In the genomic region with DNA sequence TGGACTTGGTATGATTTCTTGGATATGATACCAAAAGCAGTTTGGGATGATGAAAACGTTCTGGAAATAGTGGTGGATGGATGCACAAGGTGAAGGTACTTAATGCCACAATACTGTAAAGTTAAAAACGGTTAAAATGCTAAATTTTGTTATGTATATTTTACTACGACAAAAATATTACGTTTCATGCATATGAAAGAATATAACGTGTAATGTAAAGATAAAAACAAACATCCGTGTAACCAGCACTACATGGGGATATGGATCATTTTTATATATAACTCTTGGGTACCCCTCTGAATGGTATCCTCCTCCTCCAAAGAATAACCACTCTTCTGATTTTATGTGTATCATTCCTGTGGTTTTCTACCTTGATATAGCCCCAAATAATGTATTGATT, we compare ENCODE assay signal across 8 cellular contexts. TPM values are rescaled to one million over a fixed set of nuclear protein-coding genes. Genes with fewer than 3 reads are reported as not detected.
DNase-seq lines count a peak whose midpoint lies in the region; ATAC-seq, FAIRE-seq and TF ChIP-seq lines count a peak whose summit lies in the region.

No MANE protein-coding gene starts in this region.

- H3K27ac Mint-ChIP-seq in HFFc6: no peak overlapping the region

- peaks cover 40% of the 10 kb centered on the region for H3K79me2 ChIP-seq in GM12878 (ENCODE audit: control insufficient read depth, insufficient read depth, low read length)

- no peaks in the 10 kb centered on the region for H4K20me1 ChIP-seq in GM12878 (ENCODE audit: control insufficient read depth, insufficient read depth)

- CTCF ChIA-PET in A549 (lab: Yijun Ruan, JAX) (interaction anchor here (1.3 to 3.2 kb wide), 4 partner anchors 11 to 471 kb away, joined by 3 to 13 read pairs (median 6); no protein-coding TSS in a partner anchor), GM12878 (lab: Yijun Ruan, JAX) (interaction anchor here (1.0 to 2.5 kb wide), 9 partner anchors 9 to 483 kb away, joined by 3 to 19 read pairs (median 5); no protein-coding TSS in a partner anchor)

- H3K36me3 Mint-ChIP-seq in HFFc6 (ENCODE audit: low read depth): no peaks in the 10 kb centered on the region

- TF ChIP-seq CTCF in A549 (IDR thresholded peaks at IDR 0.05) (no peak), HFFc6 (IDR thresholded peaks at IDR 0.05) (no peak), GM12878 (IDR thresholded peaks at IDR 0.05 in 2 of 3, conservative IDR thresholded peaks at IDR 0.05 in 1 of 3; ENCODE audit: control insufficient read depth in 2 of 3, extremely low read depth in 1 of 3, insufficient read depth in 1 of 3, low read depth in 3 of 3, low read length in 3 of 3) (no peak), GM13977 (IDR thresholded peaks at IDR 0.05; ENCODE audit: extremely low read depth, insufficient read depth, missing control alignments) (no peak)

- TF ChIP-seq EP300 in A549 (IDR thresholded peaks at IDR 0.05): no peak
- TF ChIP-seq EP300 in GM12878 (IDR thresholded peaks at IDR 0.05; ENCODE audit: borderline replicate concordance in 1 of 2, control insufficient read depth in 1 of 2, low read depth in 2 of 2, low read length in 2 of 2): no peak

- TF ChIP-seq RAD21 in A549 (conservative IDR thresholded peaks at IDR 0.05 in 1 of 2, IDR thresholded peaks at IDR 0.05 in 1 of 2) (no peak), GM12878 (IDR thresholded peaks at IDR 0.05; ENCODE audit: insufficient read depth, low read depth, low read length) (no peak)

- H3K36me3 ChIP-seq in GM12878 (ENCODE audit: control insufficient read depth in 2 of 2, insufficient read depth in 2 of 2, low read length in 1 of 2): peaks cover 0 to 4% of the 10 kb centered on the region in 2 experiments; a peak in 2 of 4 replicates

- H3K9ac ChIP-seq in GM12878 (ENCODE audit: control insufficient read depth, insufficient read depth, low read length): peak overlapping the region; percentile 68; the same call in 1 of the 2 replicates

- peaks cover 23% of the 10 kb centered on the region for H3K4me1 Mint-ChIP-seq in HFFc6 (ENCODE audit: low read depth)

- peak overlapping the region; percentile 96 for H2AFZ ChIP-seq in GM12878 (ENCODE audit: control insufficient read depth, low read depth, low read length)

- 49% methylated on average over 6 of the region's 6 CpGs for WGBS in A549 (ENCODE audit: missing lambda C conversion rate)
- WGBS in GM12878 (ENCODE audit: insufficient coverage, insufficient replicate concordance, low lambda C conversion rate, missing lambda C conversion rate): 48% methylated on average over 6 of the region's 6 CpGs

- peak overlapping the region; percentile 76 for H3K4me2 ChIP-seq in A549
- peak overlapping the region; percentile 81 for H3K4me2 ChIP-seq in GM12878 (ENCODE audit: control insufficient read depth, insufficient read depth)

- H3K9me3 ChIP-seq in A549: no peaks in the 10 kb centered on the region
- no peaks in the 10 kb centered on the region for H3K9me3 ChIP-seq in GM12878 (replicated peaks; ENCODE audit: control insufficient read depth, insufficient read depth, low read length)
- no peaks in the 10 kb centered on the region for H3K9me3 ChIP-seq in mononuclear cell (ENCODE audit: low read depth, low read length)

- no peaks in the 10 kb centered on the region for H3K9me3 Mint-ChIP-seq in HFFc6

- intact Hi-C loops in GM12878 (cut with micrococcal nuclease; ENCODE audit: unreplicated experiment): loop anchor here (2.0 to 5.0 kb wide), 5 partner anchors 86 to 467 kb away; a partner anchor contains a TSS

- no peaks in the 10 kb centered on the region for H3K27me3 ChIP-seq in GM12878 (replicated peaks in 1 of 2; ENCODE audit: control insufficient read depth in 2 of 2, insufficient read depth in 2 of 2, low read length in 1 of 2)
- H3K27me3 ChIP-seq in mononuclear cell (ENCODE audit: insufficient read depth, low read length): no peaks in the 10 kb centered on the region

- H3K4me3 ChIP-seq in A549: peak overlapping the region; percentile 86
- H3K4me3 ChIP-seq in GM12878: peak overlapping the region; percentile 74
- H3K4me3 ChIP-seq in mononuclear cell (ENCODE audit: low read length): peak overlapping the region; percentile 68

- TF ChIP-seq POLR2A in A549 (IDR thresholded peaks at IDR 0.05; ENCODE audit: low read length) (no peak), GM12878 (IDR thresholded peaks at IDR 0.05; ENCODE audit: low read depth, low read length) (no peak)

- SMC1A ChIA-PET in GM12878 (lab: Charles Lee; ENCODE audit: uncharacterized antibody, unreplicated experiment): interaction anchor here (0.8 to 2.5 kb wide), 11 partner anchors 10 to 472 kb away, joined by 3 to 13 read pairs (median 4); a partner anchor contains a TSS

- H3K4me1 ChIP-seq in A549 (peaks cover 3% of the 10 kb centered on the region; the same call in 1 of the 3 replicates), GM12878 (ENCODE audit: control insufficient read depth, insufficient read depth, low read length) (peaks cover 9% of the 10 kb centered on the region), mononuclear cell (ENCODE audit: insufficient read depth, low read length) (peaks cover 23% of the 10 kb centered on the region)

- in situ Hi-C loops in GM12878 (cut with MboI): loop anchor here (10.0 kb wide), 1 partner anchor 450 kb away; no protein-coding TSS in a partner anchor
- in situ Hi-C loops in GM13977 (cut with MboI; ENCODE audit: low pct_unique_long_range_greater_than_20kb, low sequenced_read_pairs, unreplicated experiment): no loop called here

- RAD21 ChIA-PET in GM12878 (lab: Charles Lee; ENCODE audit: unreplicated experiment): interaction anchor here (0.5 to 3.6 kb wide), 18 partner anchors 11 to 1472 kb away, joined by 3 to 23 read pairs (median 4); a partner anchor contains a TSS

- FAIRE-seq in A549 (lab: Jason Lieb, UNC) (no peak), GM12878 (lab: Jason Lieb, UNC) (no peak)

- no peak for DNase-seq in A549 (ENCODE audit: low read depth in 1 of 2, low spot score in 1 of 2)
- DNase-seq in HFFc6: no peak
- no peak for DNase-seq in GM12878 (ENCODE audit: low read depth, low spot score)
- DNase-seq in GM13977 (ENCODE audit: low spot score): no peak
- no peak for DNase-seq in left lobe of liver (ENCODE audit: low spot score)
- DNase-seq in effector CD8-positive, alpha-beta T cell (lab: John Stamatoyannopoulos, UW): no peak

- POLR2A ChIA-PET in A549 (lab: Yijun Ruan, JAX): interaction anchor here (0.6 to 1.3 kb wide), 8 partner anchors 11 to 469 kb away, joined by 3 to 8 read pairs (median 4); a partner anchor contains a TSS
- POLR2A ChIA-PET in GM12878 (lab: Charles Lee): interaction anchor here (0.7 to 2.1 kb wide), 8 partner anchors 10 to 470 kb away, joined by 3 to 12 read pairs (median 4); a partner anchor contains a TSS

- H3K4me3 Mint-ChIP-seq in HFFc6: peak overlapping the region; percentile 98

- TSS peak; percentile 93 for BruUV-seq in GM12878 (replicated peaks; lab: Mats Ljungman, UMichigan)

- peak overlapping the region; percentile 73 to 78 for H3K27ac ChIP-seq in A549
- H3K27ac ChIP-seq in GM12878 (ENCODE audit: control insufficient read depth, insufficient read depth): peak overlapping the region; percentile 72

- ATAC-seq in A549: no peak
- no peak for ATAC-seq in GM12878
- no peak for ATAC-seq in HG02884 (IDR thresholded peaks at IDR 0.05; ENCODE audit: unreplicated experiment)
- no peak for ATAC-seq in left lobe of liver

- H3K27me3 Mint-ChIP-seq in HFFc6 (ENCODE audit: insufficient read depth): no peaks in the 10 kb centered on the region; the same call in none of the 2 replicates

TF ChIP-seq in A549, 52 proteins besides CTCF, POLR2A, EP300 and RAD21 (continues in another document):
- TF ChIP-seq HOXB5 (CRISPR knock-in tag; IDR thresholded peaks at IDR 0.05) (no peak), CHD2 (IDR thresholded peaks at IDR 0.05; ENCODE audit: low read length, partially characterized antibody) (no peak), SREBF2 (IDR thresholded peaks at IDR 0.05) (no peak), GATA3 (IDR thresholded peaks at IDR 0.05; ENCODE audit: borderline replicate concordance) (no peak), RFX5 (IDR thresholded peaks at IDR 0.05) (no peak), RCOR1 (IDR thresholded peaks at IDR 0.05; ENCODE audit: low read depth, low read length) (no peak), JUN (IDR thresholded peaks at IDR 0.05) (no peak)

TF ChIP-seq in GM12878, 131 proteins besides CTCF, POLR2A, EP300 and RAD21 (continues in another document):
- TF ChIP-seq NBN (IDR thresholded peaks at IDR 0.05) (no peak), ZNF217 (IDR thresholded peaks at IDR 0.05) (no peak), SMC3 (IDR thresholded peaks at IDR 0.05; ENCODE audit: borderline replicate concordance, low read length) (no peak), STAT3 (IDR thresholded peaks at IDR 0.05; ENCODE audit: low read depth, low read length) (no peak), EED (IDR thresholded peaks at IDR 0.05; ENCODE audit: low read depth) (no peak)

RNA-seq across cellular contexts. Expression of a gene that starts 0.9 kb away (rescaled TPM):
- polyA plus RNA-seq in A549 (2011; rRNA removed) (19.1 and 28.4 TPM in 2 replicates), A549 (2017; fragmentation: RNase III; extraction: RNeasy Plus Mini Kit Qiagen cat#74134 plus additional on column Dnase treatment) (22.9 to 25.6 TPM (median 24.3 TPM) in 3 replicates), GM12878 (2011; rRNA removed) (58.4 and 106 TPM in 2 replicates), GM12878 (2014; fragmentation: Illumina TruSeq; extraction: Trizol) (70.8 and 95.3 TPM in 2 replicates), GM12878 (2014; fragmentation: Nextera tagmentation; extraction: Ambion mirVana) (10 to 100 TPM; 26.6 to 46.5 TPM), GM12878 (2014; rRNA removed) (33.8 and 49.2 TPM in 2 replicates), GM12878 (2016; fragmentation: Nextera tagmentation; extraction: Ambion mirVana) (10 to 100 TPM; 90.7 to 90.8 TPM)
- 8.8 and 9.9 TPM in 2 replicates for polyA plus RNA-seq in A549 (2012; cell fraction: cytosol; rRNA removed)
- 3.2 and 5.8 TPM in 2 replicates for polyA plus RNA-seq in A549 (2012; cell fraction: nucleus; rRNA removed)
- polyA minus RNA-seq in A549 (2011; rRNA and poly(A)+ RNA removed): 3.1 and 3.4 TPM in 2 replicates
- total RNA-seq in HFFc6 (2021; fragmentation: NEBNext Ultra II Directional; extraction: Animal tissue kit (Norgen Biotek cat#: 25700)): 10 to 100 TPM in 5 of 6 experiments, 1 to 10 TPM in 1; 8.8 to 19.1 (median 17.0) TPM
- 59.1 and 65.9 TPM in 2 replicates for total RNA-seq in GM12878 (2013; cell fraction: nucleolus; rRNA removed)
- total RNA-seq in GM12878 (2014; rRNA removed) (39.6 and 48.7 TPM in 2 replicates), GM12878 (2014; rRNA removed; fragmentation: Illumina TruSeq; extraction: Trizol) (66.6 and 66.7 TPM in 2 replicates), GM12878 (2021) (38.6 and 43.9 TPM in 2 replicates), mononuclear cell (4.6 TPM), left lobe of liver (1.6 TPM)
- 16.7 TPM for polyA plus RNA-seq in GM12878 (2011; ENCODE audit: low read depth)
- polyA plus RNA-seq in GM12878 (2011; cell fraction: cytosol; rRNA removed): 16.3 and 16.6 TPM in 2 replicates
- polyA plus RNA-seq in GM12878 (2011; cell fraction: nucleus; rRNA removed): 39.3 and 44.4 TPM in 2 replicates
- polyA plus RNA-seq in GM12878 (2012): 26.2 and 27.1 TPM in 2 replicates
- 11.1 and 15.7 TPM in 2 replicates for polyA minus RNA-seq in GM12878 (2011; rRNA and poly(A)+ RNA removed)
- 9.6 and 9.9 TPM in 2 replicates for polyA minus RNA-seq in GM12878 (2011; cell fraction: cytosol; rRNA and poly(A)+ RNA removed)
- polyA minus RNA-seq in GM12878 (2011; cell fraction: nucleus; rRNA and poly(A)+ RNA removed): 10.6 and 15.8 TPM in 2 replicates
